In genomic region chr2:127510073-127510472, GRCh38 we compare ENCODE assay signal across 27 cellular contexts. TPM values are rescaled to one million over a fixed set of nuclear protein-coding genes. Genes with fewer than 3 reads are reported as not detected.
DNase-seq lines count a peak whose midpoint lies in the region; ATAC-seq and TF ChIP-seq lines count a peak whose summit lies in the region.
"Had no signal": no experiment of that assay in that cellular context is flagged by ENCODE, and none has a peak within 500 bp of the region (broad histone marks: within the 10 kb centered on the region; RNA-seq: fewer than 3 reads in every experiment).

No MANE protein-coding gene starts in this region.

- no peak overlapping the region for H2AFZ ChIP-seq in mammary epithelial cell (ENCODE audit: low read depth, low read length)
- no peak overlapping the region for H2AFZ ChIP-seq in hepatocyte
- H2AFZ ChIP-seq: parathyroid adenoma had no signal

- no peak overlapping the region for H3K9ac ChIP-seq in mammary epithelial cell (ENCODE audit: insufficient read depth, low read length)
- no peak overlapping the region for H3K9ac ChIP-seq in subcutaneous abdominal adipose tissue (ENCODE audit: low read length in 5 of 5)
- H3K9ac ChIP-seq: parathyroid adenoma had no signal

- BruUV-seq in MCF 10A (replicated peaks; lab: Mats Ljungman, UMichigan): no TSS peak
- BruUV-seq in mammary epithelial cell (replicated peaks; lab: Mats Ljungman, UMichigan): no TSS peak

- CTCF ChIA-PET in MCF 10A (lab: Yijun Ruan, JAX) (interaction anchor here (1.1 kb wide), 1 partner anchor 32 kb away, joined by 4 read pairs; no protein-coding TSS in a partner anchor), mammary epithelial cell (lab: Charles Lee; ENCODE audit: low non-redundant PET) (no interaction called here)

- H3K9me3 ChIP-seq in mammary epithelial cell (replicated peaks; ENCODE audit: insufficient read depth, low read length) (no peaks in the 10 kb centered on the region), hepatocyte (ENCODE audit: low read depth) (no peaks in the 10 kb centered on the region), subcutaneous abdominal adipose tissue (ENCODE audit: control insufficient read depth in 5 of 5, low read length in 5 of 5) (no peaks in the 10 kb centered on the region)
- H3K9me3 ChIP-seq: lower lobe of right lung, uterus had no signal

- TF ChIP-seq CTCF in MCF 10A (IDR thresholded peaks at IDR 0.05; ENCODE audit: unreplicated experiment) (no peak), mammary epithelial cell (conservative IDR thresholded peaks at IDR 0.05 in 1 of 2, IDR thresholded peaks at IDR 0.05 in 1 of 2; ENCODE audit: extremely low read depth in 1 of 2, insufficient read depth in 1 of 2, low read depth in 1 of 2, low read length in 2 of 2) (no peak), hepatocyte (IDR thresholded peaks at IDR 0.05; ENCODE audit: poor library complexity) (no peak)

- no peaks in the 10 kb centered on the region for H3K27me3 ChIP-seq in mammary epithelial cell (ENCODE audit: insufficient read depth, low read length)
- H3K27me3 ChIP-seq in hepatocyte: no peaks in the 10 kb centered on the region
- no peaks in the 10 kb centered on the region for H3K27me3 ChIP-seq in subcutaneous abdominal adipose tissue (ENCODE audit: control insufficient read depth in 5 of 5, insufficient read depth in 4 of 5, low read length in 5 of 5)
- H3K27me3 ChIP-seq: uterus had no signal

- peaks cover 93% of the 10 kb centered on the region for H3K79me2 ChIP-seq in mammary epithelial cell (ENCODE audit: insufficient read depth, low read length)
- peaks cover 95% of the 10 kb centered on the region for H3K79me2 ChIP-seq in hepatocyte

- H3K4me1 ChIP-seq in mammary epithelial cell (ENCODE audit: insufficient read depth, low read length) (peaks cover 16% of the 10 kb centered on the region), hepatocyte (ENCODE audit: insufficient read depth) (peaks cover 9% of the 10 kb centered on the region), subcutaneous abdominal adipose tissue (ENCODE audit: control insufficient read depth in 5 of 5, insufficient read depth in 5 of 5, low read length in 5 of 5) (peaks cover 6 to 47% (median 32%) of the 10 kb centered on the region in 5 donors)

- H4K20me1 ChIP-seq in mammary epithelial cell (ENCODE audit: insufficient read depth, low read length) (peaks cover 4% of the 10 kb centered on the region), hepatocyte (ENCODE audit: insufficient read depth, poor library complexity, severe bottlenecking) (peaks cover 65% of the 10 kb centered on the region)

- H3K9me2 ChIP-seq in hepatocyte (replicated peaks; ENCODE audit: insufficient read depth): no peaks in the 10 kb centered on the region

- no peak overlapping the region for H3K4me3 Mint-ChIP-seq in MCF 10A (ENCODE audit: unreplicated experiment)
- H3K4me3 Mint-ChIP-seq: activated naive CD4-positive, alpha-beta T cell treated with anti-CD3 and anti-CD28 coated beads, Interleukin-2, amount 10 ng/mL, durations not matched to agents 7 days and 5 days; CD14-positive monocyte had no signal

- DNase-seq in MCF 10A (ENCODE audit: unreplicated experiment) (no peak), mammary epithelial cell (no peak), OCI-M1 (lab: John Stamatoyannopoulos, UW) (peak; percentile 6), hepatocyte (ENCODE audit: low spot score) (peak; percentile 19), left ventricle myocardium superior (no peak), NCI-H2107 treated with DMSO at 0.1 percent for 48 hours (lab: John Stamatoyannopoulos, UW; ENCODE audit: unreplicated experiment) (no peak)
- DNase-seq in stimulated activated naive CD4-positive, alpha-beta T cell (lab: John Stamatoyannopoulos, UW): no peak
- DNase-seq: ACHN; activated CD4-positive, alpha-beta T cell treated with anti-CD3 and anti-CD28 coated beads, Interleukin-2, amount 50 U/mL, for 4 hours; activated naive CD4-positive, alpha-beta T cell treated with anti-CD3 and anti-CD28 coated beads, Interleukin-2, amount 10 ng/mL, durations not matched to agents 7 days and 5 days; cerebellar nuclear complex; DMS153; effector memory CD4-positive, alpha-beta T cell; HCEC 1CT; head of caudate nucleus; lower lobe of right lung; NCI-H1048; NCI-H2171; NCI-H69; SIG-M5; stimulated activated CD4-positive, alpha-beta T cell treated with anti-CD3 and anti-CD28 coated beads, Interleukin-4, amount 100 ng/mL, for 24 hours; uterus; WERI-Rb-1 had no signal

- peak overlapping the region; percentile 28 for H3K27ac Mint-ChIP-seq in MCF 10A (ENCODE audit: low read depth, unreplicated experiment)
- H3K27ac Mint-ChIP-seq: activated naive CD4-positive, alpha-beta T cell treated with anti-CD3 and anti-CD28 coated beads, Interleukin-2, amount 10 ng/mL, durations not matched to agents 7 days and 5 days had no signal

- no peak overlapping the region for H3K27ac ChIP-seq in mammary epithelial cell (ENCODE audit: insufficient read depth, low read depth, low read length)
- peak overlapping the region; percentile 10 for H3K27ac ChIP-seq in hepatocyte
- peak overlapping the region; percentile 92 for H3K27ac ChIP-seq in subcutaneous abdominal adipose tissue (ENCODE audit: low read depth, low read length)
- H3K27ac ChIP-seq: lower lobe of right lung, parathyroid adenoma, WERI-Rb-1 had no signal

- H3K4me1 Mint-ChIP-seq in MCF 10A (ENCODE audit: insufficient read depth, unreplicated experiment): peaks cover 30% of the 10 kb centered on the region

- H3K36me3 ChIP-seq in mammary epithelial cell (ENCODE audit: insufficient read depth, low read length) (peaks cover 9% of the 10 kb centered on the region), hepatocyte (replicated peaks; ENCODE audit: insufficient read depth, low read depth) (no peaks in the 10 kb centered on the region), subcutaneous abdominal adipose tissue (ENCODE audit: control insufficient read depth in 5 of 5, insufficient read depth in 5 of 5, low read length in 5 of 5) (peaks cover 0 to 17% (median 12%) of the 10 kb centered on the region in 5 donors)
- H3K36me3 ChIP-seq: uterus had no signal

- H3K9me3 Mint-ChIP-seq in MCF 10A (ENCODE audit: unreplicated experiment): no peaks in the 10 kb centered on the region
- H3K9me3 Mint-ChIP-seq: activated naive CD4-positive, alpha-beta T cell treated with anti-CD3 and anti-CD28 coated beads, Interleukin-2, amount 10 ng/mL, durations not matched to agents 7 days and 5 days; CD14-positive monocyte had no signal

- H3K36me3 Mint-ChIP-seq in MCF 10A (ENCODE audit: insufficient read depth, unreplicated experiment): peaks cover 27% of the 10 kb centered on the region

- in situ Hi-C loops in mammary epithelial cell (cut with MboI; ENCODE audit: low sequenced_read_pairs in 2 of 2): no loop called here

- H3K4me3 ChIP-seq in mammary epithelial cell (replicated peaks in 1 of 3; ENCODE audit: insufficient read depth in 1 of 3, low read depth in 2 of 3, low read length in 3 of 3) (no peak overlapping the region), hepatocyte (no peak overlapping the region), subcutaneous abdominal adipose tissue (ENCODE audit: low read depth in 1 of 5, low read length in 5 of 5) (no peak overlapping the region)
- H3K4me3 ChIP-seq: lower lobe of right lung, skin epidermis, uterus had no signal

- intact Hi-C loops in MCF 10A (cut with micrococcal nuclease) (no loop called here), mammary epithelial cell (cut with micrococcal nuclease) (no loop called here), left ventricle myocardium superior (cut with micrococcal nuclease) (no loop called here)

- POLR2A ChIA-PET in MCF 10A (lab: Yijun Ruan, JAX): interaction anchor here (0.6 to 6.0 kb wide), 3 partner anchors 13 to 46 kb away, joined by 4 to 76 read pairs (median 4); partner anchors contain the start of gene IWS1

- dilution Hi-C loops in mammary epithelial cell (cut with HindIII; ENCODE audit: low sequenced_read_pairs): no loop called here

- WGBS in mammary epithelial cell (ENCODE audit: low coverage, missing lambda C conversion rate): 100% methylated on average over 2 of the region's 2 CpGs
- WGBS in hepatocyte (ENCODE audit: low lambda C conversion rate, missing lambda C conversion rate): 82% methylated on average over 2 of the region's 2 CpGs

- H3K27me3 Mint-ChIP-seq in MCF 10A (ENCODE audit: insufficient read depth, unreplicated experiment): no peaks in the 10 kb centered on the region
- H3K27me3 Mint-ChIP-seq: activated naive CD4-positive, alpha-beta T cell treated with anti-CD3 and anti-CD28 coated beads, Interleukin-2, amount 10 ng/mL, durations not matched to agents 7 days and 5 days had no signal

- ATAC-seq in left ventricle myocardium superior: no peak
- ATAC-seq: lower lobe of right lung had no signal

- H3K4me2 ChIP-seq in mammary epithelial cell (ENCODE audit: insufficient read depth, low read depth, low read length) (no peak overlapping the region), hepatocyte (peak overlapping the region; percentile 1)

RNA-seq across cellular contexts. Expression of gene IWS1, which starts 16.2 kb away (rescaled TPM):
- 56.8 and 57.0 TPM in 2 replicates for total RNA-seq in MCF 10A (2022)
- 10 to 100 TPM; 24.7 to 52.5 TPM for total RNA-seq in mammary epithelial cell
- 30.9 TPM for polyA plus RNA-seq in mammary epithelial cell
- 74.0 TPM for polyA minus RNA-seq in mammary epithelial cell
- 45.9 and 58.5 TPM in 2 replicates for total RNA-seq in hepatocyte
- polyA plus RNA-seq in hepatocyte: 47.8 and 49.3 TPM in 2 replicates
- 58.1 TPM for total RNA-seq in left ventricle myocardium superior

RNA-seq across cellular contexts. Expression of gene MYO7B, which starts 25.4 kb away (rescaled TPM):
- total RNA-seq in MCF 10A (2022) (not detected in 2 replicates), mammary epithelial cell (not detected), hepatocyte (17.6 and 20.1 TPM in 2 replicates), left ventricle myocardium superior (0.42 TPM)
- polyA plus RNA-seq in mammary epithelial cell (not detected), hepatocyte (12.6 and 17.6 TPM in 2 replicates)
- not detected for polyA minus RNA-seq in mammary epithelial cell

Comparison
In these comparisons a context has a peak if more than half of its experiments do, and no peak if none do; other contexts are left out.
1. DNase-seq: peak in OCI-M1 (single experiment) and hepatocyte (single experiment); none in MCF 10A (single experiment), mammary epithelial cell (single experiment), left ventricle myocardium superior (single experiment), stimulated activated naive CD4-positive, alpha-beta T cell (0 of 6) and NCI-H2107 treated with DMSO at 0.1 percent for 48 hours (single experiment).
2. RNA of gene MYO7B, which starts 25.4 kb away (total RNA-seq): 17.6 to 20.1 TPM in hepatocyte; 0.42 TPM in left ventricle myocardium superior (single experiment), not detected in MCF 10A and not detected in mammary epithelial cell; every median in the first group is over 10 times any median in the second.